ENCODE assay signal across 8 cellular contexts in genomic region chr11:2698386-2699184, GRCh38. TPM values are rescaled to one million over a fixed set of nuclear protein-coding genes. Genes with fewer than 3 reads are reported as not detected.
DNase-seq lines count a peak whose midpoint lies in the region; ATAC-seq and TF ChIP-seq lines count a peak whose summit lies in the region.

No MANE protein-coding gene starts in this region.

- H3K36me3 ChIP-seq in mucosa of stomach (ENCODE audit: control insufficient read depth, insufficient read depth, low read length): peaks cover 3% of the 10 kb centered on the region

- DNase-seq in AG04449 (ENCODE audit: low read depth, low spot score) (no peak), choroid plexus epithelial cell (ENCODE audit: low read depth) (no peak), COR-L47 (lab: John Stamatoyannopoulos, UW) (no peak), anterior cingulate cortex (lab: John Stamatoyannopoulos, UW) (no peak)
- DNase-seq in Jurkat, Clone E6-1 (ENCODE audit: low read depth, low spot score): no peak
- no peak for DNase-seq in stimulated activated CD8-positive, alpha-beta memory T cell treated with anti-CD3 and anti-CD28 coated beads, Interleukin-4, amount 100 ng/mL, for 48 hours

- TF ChIP-seq CTCF in AG04449 (IDR thresholded peaks at IDR 0.05; ENCODE audit: insufficient read depth, low read length, missing control alignments) (no peak), choroid plexus epithelial cell (conservative IDR thresholded peaks at IDR 0.05; ENCODE audit: low read depth, low read length) (peak; percentile 2)

- CTCF ChIA-PET in AG04449 (lab: Yijun Ruan, JAX): interaction anchor here (0.9 kb wide), 1 partner anchor 189 kb away, joined by 3 read pairs; no protein-coding TSS in a partner anchor

- H3K9me3 ChIP-seq in mucosa of stomach (ENCODE audit: control insufficient read depth, low read length): no peaks in the 10 kb centered on the region

- peak overlapping the region; percentile 77 for H3K4me3 ChIP-seq in AG04449 (ENCODE audit: low read depth, low read length)
- H3K4me3 ChIP-seq in Jurkat, Clone E6-1 (ENCODE audit: low read length): peak overlapping the region; percentile 63
- peak overlapping the region; percentile 84 for H3K4me3 ChIP-seq in choroid plexus epithelial cell (ENCODE audit: low read depth, low read length)
- H3K4me3 ChIP-seq in mucosa of stomach (ENCODE audit: low read length): peak overlapping the region; percentile 34

- no peak for ATAC-seq in HG02610 (IDR thresholded peaks at IDR 0.05; ENCODE audit: unreplicated experiment)

- peak overlapping the region; percentile 68 for H3K9ac ChIP-seq in mucosa of stomach (ENCODE audit: low read length)

- peaks cover 12% of the 10 kb centered on the region for H3K4me1 ChIP-seq in mucosa of stomach (ENCODE audit: control insufficient read depth, insufficient read depth, low read length)

- H3K27me3 ChIP-seq in mucosa of stomach (ENCODE audit: control insufficient read depth, insufficient read depth, low read length): no peaks in the 10 kb centered on the region

- POLR2A ChIA-PET in AG04449 (lab: Yijun Ruan, JAX): interaction anchor here (0.6 kb wide), 2 partner anchors 11 to 975 kb away, joined by 3 read pairs; no protein-coding TSS in a partner anchor

RNA-seq across cellular contexts. Expression of gene KCNQ1OT1, which starts 1.2 kb away (rescaled TPM):
- polyA plus RNA-seq in Jurkat, Clone E6-1 (2012; ENCODE audit: insufficient read depth, insufficient read length): 0.15 TPM

Comparison
In these comparisons a context has a peak if more than half of its experiments do, and no peak if none do; other contexts are left out.
1. H3K4me3 ChIP-seq: peak in every context shown above with its lines; median percentile 84 in choroid plexus epithelial cell; 77 in AG04449; 63 in Jurkat, Clone E6-1; 34 in mucosa of stomach.